8 cellular contexts compared by ENCODE assay signal in the genomic region with DNA sequence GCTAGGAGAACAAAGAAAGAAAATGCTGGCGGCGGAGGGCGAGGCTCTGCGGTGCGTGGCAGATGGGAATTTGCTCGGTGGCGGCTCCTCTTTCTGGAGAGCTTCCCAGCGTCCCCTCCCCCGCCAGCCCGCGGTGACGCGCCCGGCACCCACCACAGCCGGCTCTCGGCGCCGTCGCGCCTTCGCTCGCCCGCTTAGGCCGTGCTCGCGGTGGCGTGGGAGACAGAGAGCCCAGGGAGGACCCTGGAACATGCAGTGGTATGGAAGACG. TPM values are rescaled to one million over a fixed set of nuclear protein-coding genes. Genes with fewer than 3 reads are reported as not detected.
DNase-seq lines count a peak whose midpoint lies in the region; ATAC-seq and TF ChIP-seq lines count a peak whose summit lies in the region.

No MANE protein-coding gene starts in this region.

- TF ChIP-seq CTCF in neural progenitor cell (IDR thresholded peaks at IDR 0.05) (no peak), upper lobe of right lung (IDR thresholded peaks at IDR 0.05) (no peak)

- peaks cover 11% of the 10 kb centered on the region for H4K20me1 ChIP-seq in neural progenitor cell (ENCODE audit: low read depth)

- H3K9me3 ChIP-seq in neural progenitor cell (ENCODE audit: low read depth) (no peaks in the 10 kb centered on the region), upper lobe of right lung (no peaks in the 10 kb centered on the region)

- H3K27ac Mint-ChIP-seq in neural progenitor cell = peak overlapping the region; percentile 99

- peak overlapping the region; percentile 75 for H2AFZ ChIP-seq in neural progenitor cell (replicated peaks)

- peaks cover 4% of the 10 kb centered on the region for H3K27me3 Mint-ChIP-seq in neural progenitor cell (ENCODE audit: insufficient read depth, low read depth)

- H3K36me3 ChIP-seq in neural progenitor cell (no peaks in the 10 kb centered on the region), upper lobe of right lung (no peaks in the 10 kb centered on the region)

- intact Hi-C loops in upper lobe of right lung (cut with DNase I) = no loop called here

- ATAC-seq in GM21723 (IDR thresholded peaks at IDR 0.05; ENCODE audit: unreplicated experiment) (peak; percentile 29), upper lobe of right lung (peak; percentile 60)

- H3K4me1 ChIP-seq in neural progenitor cell (peaks cover 8% of the 10 kb centered on the region), upper lobe of right lung (peaks cover 44% of the 10 kb centered on the region)

- H3K27ac ChIP-seq in neural progenitor cell = no peak overlapping the region
- H3K27ac ChIP-seq in upper lobe of right lung = peak overlapping the region; percentile 95

- H3K4me2 ChIP-seq in neural progenitor cell = peak overlapping the region; percentile 100

- no peaks in the 10 kb centered on the region for H3K36me3 Mint-ChIP-seq in neural progenitor cell

- H3K27me3 ChIP-seq in neural progenitor cell (no peaks in the 10 kb centered on the region), upper lobe of right lung (no peaks in the 10 kb centered on the region)

- peak overlapping the region; percentile 97 for H3K4me3 Mint-ChIP-seq in neural progenitor cell

- peaks cover 35% of the 10 kb centered on the region for H3K79me2 ChIP-seq in neural progenitor cell (ENCODE audit: low read depth)

- DNase-seq in D341Med (ENCODE audit: low spot score) (peak; percentile 89), NCI-H128 (lab: John Stamatoyannopoulos, UW; ENCODE audit: unreplicated experiment) (peak; percentile 9), germinal center (ENCODE audit: low spot score) (peak; percentile 50), neural progenitor cell (ENCODE audit: low spot score) (peak; percentile 71), upper lobe of right lung (peak; percentile 81), GDM1 (lab: John Stamatoyannopoulos, UW) (no peak)
- peak; percentile 48 for DNase-seq in activated naive CD4-positive, alpha-beta T cell treated with anti-CD3 and anti-CD28 coated beads, Interleukin-2, amount 50 U/mL, for 16 hours

- H3K4me3 ChIP-seq in neural progenitor cell (peak overlapping the region; percentile 67), upper lobe of right lung (peak overlapping the region; percentile 98)

- H3K4me1 Mint-ChIP-seq in neural progenitor cell = peaks cover 24% of the 10 kb centered on the region

- H3K9me3 Mint-ChIP-seq in neural progenitor cell = no peaks in the 10 kb centered on the region

- H3F3A ChIP-seq in neural progenitor cell (ENCODE audit: low read depth) = peaks cover 10% of the 10 kb centered on the region

- peak overlapping the region; percentile 10 for H3K9ac ChIP-seq in neural progenitor cell

RNA-seq across cellular contexts. Expression of a gene that starts 0.6 kb away (rescaled TPM):
- total RNA-seq in neural progenitor cell (ENCODE audit: low replicate concordance) (7.0 and 9.3 TPM in 2 replicates), upper lobe of right lung (40.8 TPM)
